Comparison of ENCODE assay signal across 8 cellular contexts in the genomic region with DNA sequence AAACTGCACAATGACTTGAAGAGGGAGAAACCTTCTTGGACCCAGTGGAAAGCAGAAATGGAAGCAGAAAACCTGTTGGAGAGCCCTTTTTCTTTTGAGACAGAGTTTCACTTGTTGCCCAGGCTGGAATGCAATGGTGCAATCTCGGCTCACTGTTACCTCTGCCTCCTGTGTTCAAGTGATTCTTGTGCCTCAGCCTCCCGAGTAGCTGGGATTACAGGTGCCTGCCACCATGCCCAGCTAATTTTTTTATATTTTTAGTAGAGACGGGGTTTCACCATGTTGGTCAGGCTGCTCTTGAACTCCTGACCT. TPM values are rescaled to one million over a fixed set of nuclear protein-coding genes. Genes with fewer than 3 reads are reported as not detected.
A peak's percentile ranks its signal among the peaks of the same experiment; 100 is the strongest.
DNase-seq lines count a peak whose midpoint lies in the region; ATAC-seq, FAIRE-seq and TF ChIP-seq lines count a peak whose summit lies in the region.
"Not testable (repeated sequence)": the region's sequence is repeated elsewhere in the genome, so short reads cannot be mapped to it uniquely, and the experiment has no call there.

No MANE protein-coding gene starts in this region.

- not testable (repeated sequence) for H3K9me3 Mint-ChIP-seq in CD8-positive, alpha-beta T cell; WTC11; progenitor cell of endocrine pancreas (ENCODE audit: low read depth)

- H3K27ac Mint-ChIP-seq in CD8-positive, alpha-beta T cell; progenitor cell of endocrine pancreas: not testable (repeated sequence)
- H3K27ac Mint-ChIP-seq in WTC11, result peak overlapping the region; percentile 72; the same call in 1 of the 2 replicates

- intact Hi-C loops in CD8-positive, alpha-beta T cell (cut with DNase I, micrococcal nuclease), result loop anchor here in 1 of 2 experiments (5.0 kb wide), 2 partner anchors 277 to 503 kb away; a partner anchor contains a TSS
- intact Hi-C loops in K562 (cut with micrococcal nuclease), result loop anchor here (5.0 kb wide), 1 partner anchor 182 kb away; no protein-coding TSS in a partner anchor
- intact Hi-C loops in lower lobe of right lung (cut with DNase I); thyroid gland (cut with DNase I): not testable (repeated sequence)

- H3K4me2 ChIP-seq in K562 (ENCODE audit: insufficient read depth, low read length) (peak overlapping the region; percentile 100), fibroblast of lung (ENCODE audit: extremely low read depth, insufficient read depth, low read length) (peak overlapping the region; percentile 76)

- H3K4me1 ChIP-seq in CD8-positive, alpha-beta T cell (ENCODE audit: insufficient read depth, low read length), result peaks cover 27% of the 10 kb centered on the region
- H3K4me1 ChIP-seq in K562 (replicated peaks in 1 of 2; ENCODE audit: control insufficient read depth in 2 of 2, insufficient read depth in 2 of 2, low read length in 2 of 2) (peaks cover 9 to 34% of the 10 kb centered on the region in 2 experiments; a peak in 4 of 5 replicates), fibroblast of lung (ENCODE audit: control insufficient read depth, extremely low read depth, insufficient read depth, low read length) (peaks cover 28% of the 10 kb centered on the region), lower lobe of right lung (peaks cover 74% of the 10 kb centered on the region), thyroid gland (peaks cover 29 to 45% of the 10 kb centered on the region in 2 donors)

- H3K4me3 Mint-ChIP-seq in CD8-positive, alpha-beta T cell, result peak overlapping the region; percentile 91
- H3K4me3 Mint-ChIP-seq in WTC11 (peak overlapping the region; percentile 93), progenitor cell of endocrine pancreas (ENCODE audit: low read depth) (peak overlapping the region; percentile 80)

- POLR2A ChIA-PET in CD8-positive, alpha-beta T cell (lab: Charles Lee), result interaction anchor here (0.7 to 2.4 kb wide), 7 partner anchors 8 to 185 kb away, joined by 3 to 8 read pairs (median 4); a partner anchor contains a TSS
- POLR2A ChIA-PET in WTC11 (lab: Charles Lee) (interaction anchor here (0.6 to 1.6 kb wide), 3 partner anchors 8 to 307 kb away, joined by 3 to 5 read pairs (median 4); a partner anchor contains a TSS), K562 (lab: Yijun Ruan, JAX) (interaction anchor here (0.6 to 5.5 kb wide), 10 partner anchors 8 to 108 kb away, joined by 3 to 31 read pairs (median 5); a partner anchor contains a TSS)

- not testable (repeated sequence) for H3K27me3 ChIP-seq in CD8-positive, alpha-beta T cell (ENCODE audit: insufficient read depth, low read length); K562 (ENCODE audit: control insufficient read depth in 2 of 2, insufficient read depth in 2 of 2, low read length in 2 of 2); fibroblast of lung (ENCODE audit: control insufficient read depth, insufficient read depth, low read length); lower lobe of right lung (ENCODE audit: low read depth); thyroid gland

- not testable (repeated sequence) for H3K9me1 ChIP-seq in K562 (ENCODE audit: control insufficient read depth, insufficient read depth, low read length)

- TF ChIP-seq RAD21 in K562 (CRISPR knock-in tag; conservative IDR thresholded peaks at IDR 0.05 in 1 of 2, IDR thresholded peaks at IDR 0.05 in 1 of 2), result not testable (repeated sequence)

- in situ Hi-C loops in K562 (cut with MboI), result not testable (repeated sequence)

- peaks cover 39% of the 10 kb centered on the region for H3K36me3 Mint-ChIP-seq in CD8-positive, alpha-beta T cell
- H3K36me3 Mint-ChIP-seq in WTC11, result peaks cover 15% of the 10 kb centered on the region
- H3K36me3 Mint-ChIP-seq in progenitor cell of endocrine pancreas (ENCODE audit: insufficient read depth), result not testable (repeated sequence)

- H3K4me3 ChIP-seq in CD8-positive, alpha-beta T cell (ENCODE audit: low read depth, low read length); thyroid gland (replicated peaks in 1 of 3): not testable (repeated sequence)
- H3K4me3 ChIP-seq in LNCaP clone FGC (ENCODE audit: low read depth, low read length) (peak overlapping the region; percentile 81), K562 (peak overlapping the region; percentile 79), fibroblast of lung (replicated peaks in 1 of 4; ENCODE audit: control extremely low read depth in 1 of 4, insufficient read depth in 1 of 4, low read depth in 3 of 4, low read length in 4 of 4) (peak overlapping the region in 2 of 4 experiments; percentile 2 to 85), lower lobe of right lung (peak overlapping the region; percentile 82)

- H4K20me1 ChIP-seq in K562 (replicated peaks; ENCODE audit: control insufficient read depth, insufficient read depth, low read length); fibroblast of lung (ENCODE audit: control insufficient read depth, extremely low read depth, insufficient read depth, low read length): not testable (repeated sequence)

- TF ChIP-seq EP300 in K562 (IDR thresholded peaks at IDR 0.05; ENCODE audit: low read length), result not testable (repeated sequence)

- not testable (repeated sequence) for BruUV-seq in K562 (replicated peaks; lab: Mats Ljungman, UMichigan)

- not testable (repeated sequence) for ATAC-seq in CD8-positive, alpha-beta T cell; WTC11; K562; lower lobe of right lung

- H2AFZ ChIP-seq in K562 (ENCODE audit: low read depth, low read length), result peak overlapping the region; percentile 33; the same call in 1 of the 2 replicates
- H2AFZ ChIP-seq in fibroblast of lung (ENCODE audit: low read length), result not testable (repeated sequence)

- peaks cover 31% of the 10 kb centered on the region; the same call in 2 of the 3 replicates for H3K79me2 ChIP-seq in K562 (ENCODE audit: control insufficient read depth, insufficient read depth, low read length)
- H3K79me2 ChIP-seq in fibroblast of lung (ENCODE audit: control insufficient read depth, insufficient read depth, low read length), result not testable (repeated sequence)

- TF ChIP-seq CTCF in CD8-positive, alpha-beta T cell (IDR thresholded peaks at IDR 0.05); LNCaP clone FGC (IDR thresholded peaks at IDR 0.05; ENCODE audit: control insufficient read depth, extremely low read depth, insufficient read depth); WTC11 (IDR thresholded peaks at IDR 0.05); K562 (IDR thresholded peaks at IDR 0.05 in 2 of 3, conservative IDR thresholded peaks at IDR 0.05 in 1 of 3; ENCODE audit: insufficient read depth in 2 of 3, low read depth in 1 of 3, low read length in 3 of 3); fibroblast of lung (conservative IDR thresholded peaks at IDR 0.05 in 1 of 2, IDR thresholded peaks at IDR 0.05 in 1 of 2; ENCODE audit: low read depth in 1 of 2, low read length in 2 of 2); lower lobe of right lung (IDR thresholded peaks at IDR 0.05); progenitor cell of endocrine pancreas (IDR thresholded peaks at IDR 0.05; ENCODE audit: unreplicated experiment); thyroid gland (IDR thresholded peaks at IDR 0.05): not testable (repeated sequence)

- not testable (repeated sequence) for H3K27me3 Mint-ChIP-seq in CD8-positive, alpha-beta T cell (ENCODE audit: low read depth); WTC11 (ENCODE audit: low read depth); progenitor cell of endocrine pancreas

- TF ChIP-seq POLR2A in K562 (conservative IDR thresholded peaks at IDR 0.05); thyroid gland (IDR thresholded peaks at IDR 0.05): not testable (repeated sequence)

- H3K36me3 ChIP-seq in CD8-positive, alpha-beta T cell (ENCODE audit: insufficient read depth, low read length), result not testable (repeated sequence)
- H3K36me3 ChIP-seq in K562 (ENCODE audit: control insufficient read depth, insufficient read depth, low read length) (peaks cover 39% of the 10 kb centered on the region; the same call in 2 of the 3 replicates), fibroblast of lung (ENCODE audit: control insufficient read depth, insufficient read depth, low read length) (peaks cover 11% of the 10 kb centered on the region), lower lobe of right lung (peaks cover 41% of the 10 kb centered on the region), thyroid gland (peaks cover 3 to 15% of the 10 kb centered on the region in 2 donors)

- H3K9me3 ChIP-seq in CD8-positive, alpha-beta T cell (ENCODE audit: low read length); K562 (replicated peaks; ENCODE audit: control insufficient read depth, insufficient read depth, low read depth, low read length); fibroblast of lung (ENCODE audit: control insufficient read depth, insufficient read depth, low read depth, low read length); lower lobe of right lung; thyroid gland: not testable (repeated sequence)

- CTCF ChIA-PET in CD8-positive, alpha-beta T cell (lab: Charles Lee), result interaction anchor here (1.0 to 2.2 kb wide), 3 partner anchors 33 to 52 kb away, joined by 4 to 7 read pairs (median 4); no protein-coding TSS in a partner anchor
- CTCF ChIA-PET in WTC11 (lab: Charles Lee), result interaction anchor here (2.0 kb wide), 1 partner anchor 33 kb away, joined by 11 read pairs; no protein-coding TSS in a partner anchor
- CTCF ChIA-PET in K562 (lab: Yijun Ruan, JAX; ENCODE audit: low intra/inter-chr PET ratio), result not testable (repeated sequence)

- WGBS in K562 (ENCODE audit: insufficient coverage, low coverage, missing lambda C conversion rate), result 60% methylated on average over 3 of the region's 3 CpGs
- WGBS in thyroid gland, 2 donors, result 50 to 62% methylated on average over 3 of the region's 3 CpGs

- not testable (repeated sequence) for DNase-seq in CD8-positive, alpha-beta T cell; LNCaP clone FGC (ENCODE audit: low read depth); WTC11 (ENCODE audit: low spot score); K562 (ENCODE audit: extremely low read depth in 1 of 4, low spot score in 3 of 4); fibroblast of lung (ENCODE audit: low read depth in 2 of 2); lower lobe of right lung; progenitor cell of endocrine pancreas (ENCODE audit: low spot score, unreplicated experiment); thyroid gland

- not testable (repeated sequence) for FAIRE-seq in K562 (lab: Jason Lieb, UNC)

- peak overlapping the region; percentile 59; a peak in 1 of 4 replicates for H3K9ac ChIP-seq in K562 (ENCODE audit: insufficient read depth in 1 of 2, low read depth in 2 of 2, low read length in 2 of 2)
- H3K9ac ChIP-seq in fibroblast of lung (ENCODE audit: insufficient read depth, low read length), result not testable (repeated sequence)

- not testable (repeated sequence) for H3K27ac ChIP-seq in CD8-positive, alpha-beta T cell (ENCODE audit: low read depth, low read length); K562 (ENCODE audit: extremely low read depth, low read depth, low read length); fibroblast of lung (ENCODE audit: insufficient read depth, low read length)
- peak overlapping the region; percentile 90 for H3K27ac ChIP-seq in lower lobe of right lung
- H3K27ac ChIP-seq in thyroid gland, result peak overlapping the region; percentile 33 to 78 (median 45)

- peaks cover 47% of the 10 kb centered on the region for H3K4me1 Mint-ChIP-seq in CD8-positive, alpha-beta T cell (ENCODE audit: low read depth)
- peaks cover 18% of the 10 kb centered on the region for H3K4me1 Mint-ChIP-seq in WTC11
- H3K4me1 Mint-ChIP-seq in progenitor cell of endocrine pancreas (ENCODE audit: low read depth), result peaks cover 15% of the 10 kb centered on the region

RNA-seq across cellular contexts. Expression of a gene that starts 1.6 kb away (rescaled TPM):
- total RNA-seq in CD8-positive, alpha-beta T cell, result 1 to 10 TPM; 5.7 to 6.0 TPM
- total RNA-seq in WTC11 (2021), result 20.9 to 23.1 TPM (median 21.6 TPM) in 3 replicates
- total RNA-seq in K562 (2011; cell fraction: chromatin; rRNA removed; ENCODE audit: low replicate concordance), result 12.3 and 50.7 TPM in 2 replicates
- 25.1 and 34.9 TPM in 2 replicates for total RNA-seq in K562 (2011; cell fraction: nucleolus; rRNA removed)
- 20.9 and 29.0 TPM in 2 replicates for total RNA-seq in K562 (2011; cell fraction: nucleoplasm; rRNA removed)
- total RNA-seq in K562 (2014; rRNA removed), result 8.4 and 12.9 TPM in 2 replicates
- total RNA-seq in K562 (2014; rRNA removed; fragmentation: Illumina TruSeq; extraction: Trizol), result 3.6 and 6.0 TPM in 2 replicates
- 7.4 and 8.4 TPM in 2 replicates for total RNA-seq in K562 (2015; rRNA removed; fragmentation: Illumina TruSeq; extraction: Trizol)
- total RNA-seq in K562 (2021), result 13.3 and 15.5 TPM in 2 replicates
- 8.9 and 9.6 TPM in 2 replicates for polyA plus RNA-seq in K562 (2011; rRNA removed)
- 7.1 and 29.5 TPM in 2 replicates for polyA plus RNA-seq in K562 (2011; cell fraction: cytosol; rRNA removed)
- polyA plus RNA-seq in K562 (2011; cell fraction: nucleus; rRNA removed), result 31.7 and 96.1 TPM in 2 replicates
- 11.9 and 15.8 TPM in 2 replicates for polyA plus RNA-seq in K562 (2012)
- polyA plus RNA-seq in K562 (2014; fragmentation: Illumina TruSeq; extraction: Trizol), result 17.1 and 20.8 TPM in 2 replicates
- polyA plus RNA-seq in K562 (2014; fragmentation: Nextera tagmentation; extraction: Ambion mirVana), result 1 to 10 TPM; 3.9 to 5.3 TPM
- polyA plus RNA-seq in K562 (2014; rRNA removed), result 12.9 and 16.2 TPM in 2 replicates
- 3.5 and 7.0 TPM in 2 replicates for polyA minus RNA-seq in K562 (2011; rRNA and poly(A)+ RNA removed)
- polyA minus RNA-seq in K562 (2011; cell fraction: cytosol; rRNA and poly(A)+ RNA removed), result 3.9 and 9.4 TPM in 2 replicates
- polyA minus RNA-seq in K562 (2011; cell fraction: nucleus; rRNA and poly(A)+ RNA removed), result 7.6 and 11.0 TPM in 2 replicates
- total RNA-seq in fibroblast of lung, result 11.8 and 13.2 TPM in 2 replicates
- polyA plus RNA-seq in fibroblast of lung, result 11.4 and 15.5 TPM in 2 replicates
- 14.8 and 19.3 TPM in 2 replicates for polyA plus RNA-seq in fibroblast of lung (2012)
- polyA minus RNA-seq in fibroblast of lung (ENCODE audit: low replicate concordance), result 36.1 and 67.5 TPM in 2 replicates
- total RNA-seq in lower lobe of right lung, result 28.9 TPM
- 24.9 and 26.0 TPM in 2 replicates for total RNA-seq in progenitor cell of endocrine pancreas
- total RNA-seq in thyroid gland, result 10 to 100 TPM in 3 of 4 donors, 1 to 10 TPM in 1; 8.9 to 25.2 (median 21.9) TPM

RNA-seq across cellular contexts. Expression of a gene that starts 7.8 kb away (rescaled TPM):
- 10 to 100 TPM; 23.2 to 27.9 TPM for total RNA-seq in CD8-positive, alpha-beta T cell
- total RNA-seq in WTC11 (2021), result 63.8 to 69.6 TPM (median 65.0 TPM) in 3 replicates
- 48.1 and 80.4 TPM in 2 replicates for total RNA-seq in K562 (2011; cell fraction: chromatin; rRNA removed; ENCODE audit: low replicate concordance)
- total RNA-seq in K562 (2011; cell fraction: nucleolus; rRNA removed), result 45.8 and 61.2 TPM in 2 replicates
- total RNA-seq in K562 (2011; cell fraction: nucleoplasm; rRNA removed), result 58.4 and 76.0 TPM in 2 replicates
- 22.1 and 33.2 TPM in 2 replicates for total RNA-seq in K562 (2014; rRNA removed)
- 29.4 and 31.7 TPM in 2 replicates for total RNA-seq in K562 (2014; rRNA removed; fragmentation: Illumina TruSeq; extraction: Trizol)
- 26.8 and 30.1 TPM in 2 replicates for total RNA-seq in K562 (2015; rRNA removed; fragmentation: Illumina TruSeq; extraction: Trizol)
- 36.6 and 41.6 TPM in 2 replicates for total RNA-seq in K562 (2021)
- 32.6 and 50.0 TPM in 2 replicates for polyA plus RNA-seq in K562 (2011; rRNA removed)
- 29.4 and 39.0 TPM in 2 replicates for polyA plus RNA-seq in K562 (2011; cell fraction: cytosol; rRNA removed)
- 36.4 and 51.5 TPM in 2 replicates for polyA plus RNA-seq in K562 (2011; cell fraction: nucleus; rRNA removed)
- polyA plus RNA-seq in K562 (2012), result 25.7 and 42.8 TPM in 2 replicates
- 31.7 and 31.8 TPM in 2 replicates for polyA plus RNA-seq in K562 (2014; fragmentation: Illumina TruSeq; extraction: Trizol)
- polyA plus RNA-seq in K562 (2014; fragmentation: Nextera tagmentation; extraction: Ambion mirVana), result 10 to 100 TPM; 33.1 to 33.4 TPM
- 27.5 and 31.5 TPM in 2 replicates for polyA plus RNA-seq in K562 (2014; rRNA removed)
- 24.7 and 40.2 TPM in 2 replicates for polyA minus RNA-seq in K562 (2011; rRNA and poly(A)+ RNA removed)
- 13.6 and 33.5 TPM in 2 replicates for polyA minus RNA-seq in K562 (2011; cell fraction: cytosol; rRNA and poly(A)+ RNA removed)
- 15.9 and 17.7 TPM in 2 replicates for polyA minus RNA-seq in K562 (2011; cell fraction: nucleus; rRNA and poly(A)+ RNA removed)
- 16.9 and 26.1 TPM in 2 replicates for total RNA-seq in fibroblast of lung
- polyA plus RNA-seq in fibroblast of lung, result 11.0 and 15.4 TPM in 2 replicates
- 17.2 and 21.7 TPM in 2 replicates for polyA plus RNA-seq in fibroblast of lung (2012)
- polyA minus RNA-seq in fibroblast of lung (ENCODE audit: low replicate concordance), result 20.2 and 28.7 TPM in 2 replicates
- total RNA-seq in lower lobe of right lung, result 40.6 TPM
- 67.1 and 71.0 TPM in 2 replicates for total RNA-seq in progenitor cell of endocrine pancreas
- 10 to 100 TPM; 24.0 to 30.1 (median 25.8) TPM for total RNA-seq in thyroid gland

RNA-seq across cellular contexts. Expression of a gene that starts 8.5 kb away (rescaled TPM):
- total RNA-seq in CD8-positive, alpha-beta T cell, result 10 to 100 TPM; 38.1 to 41.0 TPM
- total RNA-seq in WTC11 (2021), result 95.4 to 108 TPM (median 102 TPM) in 3 replicates
- total RNA-seq in K562 (2011; cell fraction: chromatin; rRNA removed; ENCODE audit: low replicate concordance), result 76.8 and 189 TPM in 2 replicates
- 209 and 223 TPM in 2 replicates for total RNA-seq in K562 (2011; cell fraction: nucleolus; rRNA removed)
- 148 and 152 TPM in 2 replicates for total RNA-seq in K562 (2011; cell fraction: nucleoplasm; rRNA removed)
- 189 and 243 TPM in 2 replicates for total RNA-seq in K562 (2014; rRNA removed)
- total RNA-seq in K562 (2014; rRNA removed; fragmentation: Illumina TruSeq; extraction: Trizol), result 181 and 208 TPM in 2 replicates
- total RNA-seq in K562 (2015; rRNA removed; fragmentation: Illumina TruSeq; extraction: Trizol), result 150 and 156 TPM in 2 replicates
- 139 and 158 TPM in 2 replicates for total RNA-seq in K562 (2021)
- 324 and 492 TPM in 2 replicates for polyA plus RNA-seq in K562 (2011; rRNA removed)
- 513 and 736 TPM in 2 replicates for polyA plus RNA-seq in K562 (2011; cell fraction: cytosol; rRNA removed)
- 354 and 425 TPM in 2 replicates for polyA plus RNA-seq in K562 (2011; cell fraction: nucleus; rRNA removed)
- polyA plus RNA-seq in K562 (2012), result 249 and 379 TPM in 2 replicates
- 253 and 256 TPM in 2 replicates for polyA plus RNA-seq in K562 (2014; fragmentation: Illumina TruSeq; extraction: Trizol)
- 100 to 1,000 TPM; 425 to 485 TPM for polyA plus RNA-seq in K562 (2014; fragmentation: Nextera tagmentation; extraction: Ambion mirVana)
- polyA plus RNA-seq in K562 (2014; rRNA removed), result 289 and 334 TPM in 2 replicates
- polyA minus RNA-seq in K562 (2011; rRNA and poly(A)+ RNA removed), result 88.4 and 169 TPM in 2 replicates
- polyA minus RNA-seq in K562 (2011; cell fraction: cytosol; rRNA and poly(A)+ RNA removed), result 40.6 and 67.6 TPM in 2 replicates
- polyA minus RNA-seq in K562 (2011; cell fraction: nucleus; rRNA and poly(A)+ RNA removed), result 58.2 and 63.7 TPM in 2 replicates
- total RNA-seq in fibroblast of lung, result 187 and 247 TPM in 2 replicates
- polyA plus RNA-seq in fibroblast of lung, result 276 and 289 TPM in 2 replicates
- 299 and 322 TPM in 2 replicates for polyA plus RNA-seq in fibroblast of lung (2012)
- polyA minus RNA-seq in fibroblast of lung (ENCODE audit: low replicate concordance), result 307 and 355 TPM in 2 replicates
- total RNA-seq in lower lobe of right lung, result 89.8 TPM
- 82.3 and 85.7 TPM in 2 replicates for total RNA-seq in progenitor cell of endocrine pancreas
- total RNA-seq in thyroid gland, result 100 to 1,000 TPM in 3 of 4 donors, 10 to 100 TPM in 1; 86.9 to 202 (median 168) TPM

RNA-seq across cellular contexts. Expression of a gene that starts 11.9 kb away (rescaled TPM):
- 10 to 100 TPM; 48.4 to 48.7 TPM for total RNA-seq in CD8-positive, alpha-beta T cell
- 72.4 to 81.6 TPM (median 75.4 TPM) in 3 replicates for total RNA-seq in WTC11 (2021)
- total RNA-seq in K562 (2011; cell fraction: chromatin; rRNA removed; ENCODE audit: low replicate concordance), result 135 and 208 TPM in 2 replicates
- total RNA-seq in K562 (2011; cell fraction: nucleolus; rRNA removed), result 115 and 138 TPM in 2 replicates
- total RNA-seq in K562 (2011; cell fraction: nucleoplasm; rRNA removed), result 129 and 174 TPM in 2 replicates
- 145 and 183 TPM in 2 replicates for total RNA-seq in K562 (2014; rRNA removed)
- total RNA-seq in K562 (2014; rRNA removed; fragmentation: Illumina TruSeq; extraction: Trizol), result 119 and 123 TPM in 2 replicates
- 128 and 131 TPM in 2 replicates for total RNA-seq in K562 (2015; rRNA removed; fragmentation: Illumina TruSeq; extraction: Trizol)
- 121 and 124 TPM in 2 replicates for total RNA-seq in K562 (2021)
- polyA plus RNA-seq in K562 (2011; rRNA removed), result 103 and 153 TPM in 2 replicates
- 84.8 and 132 TPM in 2 replicates for polyA plus RNA-seq in K562 (2011; cell fraction: cytosol; rRNA removed)
- polyA plus RNA-seq in K562 (2011; cell fraction: nucleus; rRNA removed), result 110 and 190 TPM in 2 replicates
- polyA plus RNA-seq in K562 (2012), result 88.5 and 121 TPM in 2 replicates
- polyA plus RNA-seq in K562 (2014; fragmentation: Illumina TruSeq; extraction: Trizol), result 152 and 167 TPM in 2 replicates
- 10 to 100 TPM; 63.3 to 68.4 TPM for polyA plus RNA-seq in K562 (2014; fragmentation: Nextera tagmentation; extraction: Ambion mirVana)
- polyA plus RNA-seq in K562 (2014; rRNA removed), result 130 and 144 TPM in 2 replicates
- 87.9 and 140 TPM in 2 replicates for polyA minus RNA-seq in K562 (2011; rRNA and poly(A)+ RNA removed)
- 38.3 and 80.0 TPM in 2 replicates for polyA minus RNA-seq in K562 (2011; cell fraction: cytosol; rRNA and poly(A)+ RNA removed)
- 58.9 and 61.4 TPM in 2 replicates for polyA minus RNA-seq in K562 (2011; cell fraction: nucleus; rRNA and poly(A)+ RNA removed)
- 34.9 and 41.1 TPM in 2 replicates for total RNA-seq in fibroblast of lung
- 53.5 and 63.5 TPM in 2 replicates for polyA plus RNA-seq in fibroblast of lung
- 39.8 and 51.6 TPM in 2 replicates for polyA plus RNA-seq in fibroblast of lung (2012)
- polyA minus RNA-seq in fibroblast of lung (ENCODE audit: low replicate concordance), result 36.6 and 40.1 TPM in 2 replicates
- 40.2 TPM for total RNA-seq in lower lobe of right lung
- 58.1 and 59.7 TPM in 2 replicates for total RNA-seq in progenitor cell of endocrine pancreas
- 100 to 1,000 TPM in 2 of 4 donors, 10 to 100 TPM in 2; 60.5 to 201 (median 99.4) TPM for total RNA-seq in thyroid gland

RNA-seq across cellular contexts. Expression of a gene that starts 19.9 kb away (rescaled TPM):
- 10 to 100 TPM; 22.7 to 23.9 TPM for total RNA-seq in CD8-positive, alpha-beta T cell
- total RNA-seq in WTC11 (2021), result 6.3 to 7.4 TPM (median 7.0 TPM) in 3 replicates
- 0.74 and 3.7 TPM in 2 replicates for total RNA-seq in K562 (2011; cell fraction: chromatin; rRNA removed; ENCODE audit: low replicate concordance)
- total RNA-seq in K562 (2011; cell fraction: nucleolus; rRNA removed), result 2.6 and 4.3 TPM in 2 replicates
- 1.8 and 2.7 TPM in 2 replicates for total RNA-seq in K562 (2011; cell fraction: nucleoplasm; rRNA removed)
- 0.41 and 0.59 TPM in 2 replicates for total RNA-seq in K562 (2014; rRNA removed)
- total RNA-seq in K562 (2014; rRNA removed; fragmentation: Illumina TruSeq; extraction: Trizol), result not detected in 2 replicates
- not detected in 2 replicates for total RNA-seq in K562 (2015; rRNA removed; fragmentation: Illumina TruSeq; extraction: Trizol)
- total RNA-seq in K562 (2021), result 0.85 and 1.1 TPM in 2 replicates
- polyA plus RNA-seq in K562 (2011; rRNA removed), result 1.5 and 1.9 TPM in 2 replicates
- polyA plus RNA-seq in K562 (2011; cell fraction: cytosol; rRNA removed), result 2.1 and 2.8 TPM in 2 replicates
- 4.2 and 6.3 TPM in 2 replicates for polyA plus RNA-seq in K562 (2011; cell fraction: nucleus; rRNA removed)
- 0.68 and 4.7 TPM in 2 replicates for polyA plus RNA-seq in K562 (2012)
- polyA plus RNA-seq in K562 (2014; fragmentation: Illumina TruSeq; extraction: Trizol), result 0.39 and 0.54 TPM in 2 replicates
- polyA plus RNA-seq in K562 (2014; fragmentation: Nextera tagmentation; extraction: Ambion mirVana), result 1 to 10 TPM; 1.5 to 1.9 TPM
- 0.34 and 1.5 TPM in 2 replicates for polyA plus RNA-seq in K562 (2014; rRNA removed)
- 1.3 and 2.5 TPM in 2 replicates for polyA minus RNA-seq in K562 (2011; rRNA and poly(A)+ RNA removed)
- not detected in 2 replicates for polyA minus RNA-seq in K562 (2011; cell fraction: cytosol; rRNA and poly(A)+ RNA removed)
- 0.54 and 0.78 TPM in 2 replicates for polyA minus RNA-seq in K562 (2011; cell fraction: nucleus; rRNA and poly(A)+ RNA removed)
- 45.5 and 69.5 TPM in 2 replicates for total RNA-seq in fibroblast of lung
- polyA plus RNA-seq in fibroblast of lung, result 190 and 212 TPM in 2 replicates
- polyA plus RNA-seq in fibroblast of lung (2012), result 225 and 294 TPM in 2 replicates
- polyA minus RNA-seq in fibroblast of lung (ENCODE audit: low replicate concordance), result 129 and 239 TPM in 2 replicates
- total RNA-seq in lower lobe of right lung, result 87.0 TPM
- total RNA-seq in progenitor cell of endocrine pancreas, result 4.2 TPM in 2 replicates
- 10 to 100 TPM; 13.6 to 41.3 (median 20.7) TPM for total RNA-seq in thyroid gland
